ENCODE assay signal across 9 cellular contexts in the genomic region with DNA sequence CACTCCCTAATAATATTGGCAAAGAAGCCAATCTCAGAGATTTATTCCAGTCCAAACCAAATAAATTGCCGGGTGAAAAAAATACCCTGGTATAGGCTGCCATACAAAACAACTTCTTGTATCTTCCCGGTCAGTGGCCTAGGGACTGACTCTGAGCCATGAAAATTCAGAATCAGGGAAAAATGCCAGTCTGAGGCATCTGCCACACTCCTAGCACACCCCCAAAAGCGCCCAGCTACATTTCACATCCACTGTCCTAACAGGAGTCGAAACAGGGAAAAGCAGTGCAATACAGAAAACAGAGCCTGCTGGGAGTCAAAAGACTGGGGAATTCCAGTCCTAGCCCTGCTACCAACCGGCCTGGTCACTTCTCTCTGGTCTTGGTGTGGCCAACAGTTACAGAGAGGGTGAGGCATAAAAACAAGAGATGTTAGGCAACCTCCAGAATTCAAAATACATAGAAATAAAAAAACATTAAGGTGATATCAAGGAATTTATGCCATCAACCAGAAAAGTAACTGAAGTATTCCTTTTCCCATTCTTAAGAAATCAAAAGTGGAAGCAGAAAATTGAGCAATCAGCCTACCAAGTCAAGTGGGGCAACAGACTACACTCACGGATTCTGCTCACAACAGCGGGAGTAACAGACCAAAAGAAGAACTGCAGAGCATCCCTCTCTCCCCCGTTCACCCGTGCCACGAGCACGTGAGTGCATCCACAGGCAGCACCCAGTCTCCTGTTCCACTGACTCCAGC. TPM values are rescaled to one million over a fixed set of nuclear protein-coding genes. Genes with fewer than 3 reads are reported as not detected.
DNase-seq lines count a peak whose midpoint lies in the region; ATAC-seq and TF ChIP-seq lines count a peak whose summit lies in the region.
"Had no signal": no experiment of that assay in that cellular context is flagged by ENCODE, and none has a peak within 500 bp of the region (broad histone marks: within the 10 kb centered on the region; RNA-seq: fewer than 3 reads in every experiment).

No MANE protein-coding gene starts in this region.

- peaks cover 91% of the 10 kb centered on the region for H3K4me1 Mint-ChIP-seq in chondrocyte (ENCODE audit: low read depth)

- no peaks in the 10 kb centered on the region for H3K9me3 Mint-ChIP-seq in chondrocyte (ENCODE audit: low read depth)

- H3K27me3 Mint-ChIP-seq in chondrocyte (ENCODE audit: low read depth): no peaks in the 10 kb centered on the region

- peaks cover 9 to 21% of the 10 kb centered on the region in 2 donors for H3K4me1 ChIP-seq in left lung
- H3K4me1 ChIP-seq in OCI-LY7 (ENCODE audit: insufficient read depth, low read length, poor library complexity, severe bottlenecking): peaks cover 17% of the 10 kb centered on the region

- H3K4me2 ChIP-seq in OCI-LY7 (ENCODE audit: low read length): no peak overlapping the region

- intact Hi-C loops in left lung (cut with DNase I): no loop called here
- intact Hi-C loops in OCI-LY7 (cut with micrococcal nuclease; ENCODE audit: unreplicated experiment): no loop called here

- TF ChIP-seq CTCF in chondrocyte (IDR thresholded peaks at IDR 0.05) (no peak), left lung (IDR thresholded peaks at IDR 0.05) (no peak), OCI-LY7 (conservative IDR thresholded peaks at IDR 0.05; ENCODE audit: low read length) (no peak)

- no peaks in the 10 kb centered on the region for H3K9me2 ChIP-seq in OCI-LY7 (ENCODE audit: insufficient read depth, low read length)

- BruUV-seq in OCI-LY7 (replicated peaks; lab: Mats Ljungman, UMichigan): no TSS peak

- ATAC-seq in left lung (peak; percentile 79), HG03378 (IDR thresholded peaks at IDR 0.05; ENCODE audit: unreplicated experiment) (no peak)

- no peak overlapping the region for H3K4me3 ChIP-seq in left lung
- H3K4me3 ChIP-seq in OCI-LY7 (ENCODE audit: low read depth, low read length, poor library complexity, severe bottlenecking): no peak overlapping the region

- no peaks in the 10 kb centered on the region for H4K20me1 ChIP-seq in OCI-LY7 (ENCODE audit: insufficient read depth, low read length)

- H3K79me2 ChIP-seq in OCI-LY7 (ENCODE audit: insufficient read depth, low read depth, low read length): no peaks in the 10 kb centered on the region

- H3K36me3 ChIP-seq in left lung (no peaks in the 10 kb centered on the region), OCI-LY7 (ENCODE audit: insufficient read depth, low read length) (no peaks in the 10 kb centered on the region)

- no peaks in the 10 kb centered on the region for H3K27me3 ChIP-seq in left lung

- POLR2A ChIA-PET in OCI-LY7 (lab: Charles Lee): no interaction called here

- CTCF ChIA-PET in OCI-LY7 (lab: Charles Lee; ENCODE audit: unreplicated experiment): no interaction called here

- H3K9me3 ChIP-seq in left lung (no peaks in the 10 kb centered on the region), OCI-LY7 (ENCODE audit: low read length) (no peaks in the 10 kb centered on the region)

- H3K27ac ChIP-seq in left lung (peak overlapping the region; percentile 38 to 72), temporal lobe (ENCODE audit: low read depth, low read length) (peak overlapping the region; percentile 45), OCI-LY7 (ENCODE audit: low read depth, low read length, poor library complexity, severe bottlenecking) (no peak overlapping the region)

- H3K4me3 Mint-ChIP-seq in chondrocyte (ENCODE audit: unreplicated experiment): peak overlapping the region; percentile 57

- H3K36me3 Mint-ChIP-seq in chondrocyte (ENCODE audit: low read depth): no peaks in the 10 kb centered on the region

- H2AFZ ChIP-seq in OCI-LY7 (ENCODE audit: low read length): no peak overlapping the region

- H3K27ac Mint-ChIP-seq in chondrocyte (ENCODE audit: unreplicated experiment): peak overlapping the region; percentile 99

- DNase-seq in NCI-H226 (peak; percentile 39), chondrocyte (ENCODE audit: low spot score) (no peak), left lung (peak in 1 of 2 donors; percentile 41), NCI-H748 treated with DMSO at 0.1 percent for 48 hours (lab: John Stamatoyannopoulos, UW) (no peak), OCI-LY7 (ENCODE audit: low spot score) (no peak), OCI-M1 (lab: John Stamatoyannopoulos, UW) (no peak)
- DNase-seq: GOT3 had no signal

RNA-seq across cellular contexts. Expression of a gene that starts 29.5 kb away (rescaled TPM):
- total RNA-seq in chondrocyte (107 to 119 TPM (median 118 TPM) in 3 replicates), left lung (10 to 100 TPM; 24.9 to 31.4 TPM), temporal lobe (52.6 TPM), OCI-LY7 (2022) (not detected in 2 replicates)
- total RNA-seq in OCI-LY7 (2014; rRNA removed; shearing (Covaris generic)): not detected in 2 replicates

Comparison
In these comparisons a context has a peak if more than half of its experiments do, and no peak if none do; other contexts are left out.
1. RNA of a gene that starts 29.5 kb away (total RNA-seq): 107 to 119 TPM in chondrocyte, 52.6 TPM in temporal lobe (single experiment) and 24.9 to 31.4 TPM in left lung; not detected in OCI-LY7; every median in the first group is over 10 times any median in the second.